8 cellular contexts compared by ENCODE assay signal in the genomic region with DNA sequence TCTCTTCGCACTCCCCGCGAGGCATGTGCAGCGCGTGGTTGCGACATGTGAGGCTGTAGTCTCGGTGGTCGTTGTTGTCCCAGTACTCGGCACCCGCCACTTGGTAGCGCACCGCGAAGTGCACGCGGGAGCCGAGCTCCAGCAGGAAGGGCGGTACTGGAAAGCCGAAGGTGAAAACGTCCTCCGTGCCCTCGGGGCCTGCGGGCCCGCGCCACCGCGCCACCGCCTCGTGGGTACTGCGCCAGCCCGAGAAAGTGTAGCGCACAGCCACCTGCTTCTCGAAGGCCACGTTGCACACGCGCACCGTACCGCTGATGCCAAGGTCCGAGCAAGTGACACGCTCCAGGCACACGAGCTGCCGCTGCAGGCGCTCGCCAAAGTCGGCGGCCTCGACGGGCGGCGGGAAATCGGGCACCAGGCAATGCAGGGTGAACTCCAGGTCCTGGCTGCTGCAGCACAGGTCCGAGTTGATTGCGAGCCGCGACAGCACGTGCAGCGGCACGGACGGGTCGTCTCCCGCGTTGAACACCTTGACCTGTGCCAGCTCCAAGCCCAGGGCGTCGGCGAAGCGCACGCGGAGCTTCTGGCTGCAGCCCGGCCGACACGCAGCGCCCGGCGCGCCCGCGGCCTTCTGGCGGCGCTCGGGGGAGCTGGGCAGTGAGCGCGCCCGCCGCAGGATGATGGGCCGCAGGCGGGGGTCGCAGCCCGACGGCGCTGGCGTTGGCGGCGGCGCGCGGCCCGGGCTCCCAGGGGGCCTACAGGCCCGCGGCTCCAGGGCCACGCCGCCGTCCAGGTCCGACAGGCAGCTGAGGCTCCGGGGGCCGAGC. TPM values are rescaled to one million over a fixed set of nuclear protein-coding genes. Genes with fewer than 3 reads are reported as not detected.
A peak's percentile ranks its signal among the peaks of the same experiment; 100 is the strongest.
DNase-seq lines count a peak whose midpoint lies in the region; ATAC-seq and TF ChIP-seq lines count a peak whose summit lies in the region.

No MANE protein-coding gene starts in this region.

- H3K27me3 Mint-ChIP-seq in Calu3 (ENCODE audit: unreplicated experiment) (no peaks in the 10 kb centered on the region), immature natural killer cell (ENCODE audit: low read depth in 3 of 3) (peaks cover 3 to 11% (median 7%) of the 10 kb centered on the region in 3 donors)
- H3K27me3 Mint-ChIP-seq in stimulated activated naive CD8-positive, alpha-beta T cell treated with anti-CD3 and anti-CD28 coated beads, Interleukin-15, amount 100 ng/mL, for 72 hours: no peaks in the 10 kb centered on the region

- BruUV-seq in Calu3 (replicated peaks; lab: Mats Ljungman, UMichigan): no TSS peak

- CTCF ChIA-PET in Calu3 (lab: Charles Lee): interaction anchor here (0.6 to 2.9 kb wide), 8 partner anchors 12 to 1247 kb away, joined by 3 to 16 read pairs (median 4); no protein-coding TSS in a partner anchor

- DNase-seq in Calu3 (no peak), immature natural killer cell (no peak), left lobe of liver (ENCODE audit: low spot score) (no peak), NCI-H1436 treated with DMSO at 0.1 percent for 48 hours (lab: John Stamatoyannopoulos, UW) (no peak), OCI-M1 (lab: John Stamatoyannopoulos, UW) (no peak)
- no peak for DNase-seq in stimulated activated naive CD8-positive, alpha-beta T cell treated with anti-CD3 and anti-CD28 coated beads, Interleukin-15, amount 100 ng/mL, for 72 hours

- H3K4me1 Mint-ChIP-seq in Calu3 (ENCODE audit: low read depth, unreplicated experiment) (peaks cover 34% of the 10 kb centered on the region), immature natural killer cell (peaks cover 35 to 74% of the 10 kb centered on the region in 2 donors)
- peaks cover 35% of the 10 kb centered on the region for H3K4me1 Mint-ChIP-seq in stimulated activated naive CD8-positive, alpha-beta T cell treated with anti-CD3 and anti-CD28 coated beads, Interleukin-15, amount 100 ng/mL, for 72 hours

- intact Hi-C loops in Calu3 (cut with micrococcal nuclease; ENCODE audit: unreplicated experiment): no loop called here

- H3K27ac Mint-ChIP-seq in Calu3 (ENCODE audit: unreplicated experiment) (peak overlapping the region; percentile 81), immature natural killer cell (peak overlapping the region in 4 of 6 donors; percentile 76 to 98 (median 79))
- H3K27ac Mint-ChIP-seq in stimulated activated naive CD8-positive, alpha-beta T cell treated with anti-CD3 and anti-CD28 coated beads, Interleukin-15, amount 100 ng/mL, for 72 hours: peak overlapping the region in 1 of 2 donors; percentile 21

- H3K36me3 Mint-ChIP-seq in Calu3 (ENCODE audit: insufficient read depth, unreplicated experiment) (peaks cover 42% of the 10 kb centered on the region), immature natural killer cell (peaks cover 3 to 9% (median 9%) of the 10 kb centered on the region in 3 donors)

- ATAC-seq in HG03139 (IDR thresholded peaks at IDR 0.05; ENCODE audit: unreplicated experiment): peak; percentile 23
- ATAC-seq in stimulated activated naive CD8-positive, alpha-beta T cell treated with anti-CD3 and anti-CD28 coated beads, Interleukin-15, amount 100 ng/mL, for 72 hours: no peak
- ATAC-seq in left lobe of liver: no peak

- H3K27ac ChIP-seq in angular gyrus (ENCODE audit: low read depth, low read length): peak overlapping the region; percentile 65

- TF ChIP-seq CTCF in Calu3 (IDR thresholded peaks at IDR 0.05; ENCODE audit: unreplicated experiment): no peak

- H3K9me3 Mint-ChIP-seq in Calu3 (ENCODE audit: low read depth, unreplicated experiment) (no peaks in the 10 kb centered on the region), immature natural killer cell (no peaks in the 10 kb centered on the region)
- no peaks in the 10 kb centered on the region for H3K9me3 Mint-ChIP-seq in stimulated activated naive CD8-positive, alpha-beta T cell treated with anti-CD3 and anti-CD28 coated beads, Interleukin-15, amount 100 ng/mL, for 72 hours

- H3K4me3 Mint-ChIP-seq in Calu3 (ENCODE audit: low read depth, unreplicated experiment) (peak overlapping the region; percentile 92), immature natural killer cell (peak overlapping the region; percentile 92 to 98 (median 95))
- peak overlapping the region; percentile 91 to 98 for H3K4me3 Mint-ChIP-seq in stimulated activated naive CD8-positive, alpha-beta T cell treated with anti-CD3 and anti-CD28 coated beads, Interleukin-15, amount 100 ng/mL, for 72 hours

RNA-seq across cellular contexts. Expression of a gene that starts 0.8 kb away (rescaled TPM):
- total RNA-seq in Calu3 (2022) (16.6 and 17.9 TPM in 2 replicates), left lobe of liver (0.78 TPM)
- polyA plus RNA-seq in immature natural killer cell: 1 to 10 TPM in 2 of 3 donors, under 1 TPM in 1; 0.92 to 2.8 (median 2.0) TPM

RNA-seq across cellular contexts. Expression of a gene that starts 0.9 kb away (rescaled TPM):
- total RNA-seq in Calu3 (2022) (32.3 and 34.4 TPM in 2 replicates), left lobe of liver (2.2 TPM)
- polyA plus RNA-seq in immature natural killer cell: 10 to 100 TPM in 2 of 3 donors, 1 to 10 TPM in 1; 8.4 to 26.8 (median 25.6) TPM

RNA-seq across cellular contexts. Expression of a gene that starts 5.8 kb away (rescaled TPM):
- total RNA-seq in Calu3 (2022): 56.0 and 58.1 TPM in 2 replicates
- 1 to 10 TPM; 1.3 to 2.3 (median 1.4) TPM for polyA plus RNA-seq in immature natural killer cell
- 0.35 TPM for total RNA-seq in left lobe of liver

RNA-seq across cellular contexts. Expression of a gene that starts 19.0 kb away (rescaled TPM):
- total RNA-seq in Calu3 (2022): 0.76 and 1.1 TPM in 2 replicates
- polyA plus RNA-seq in immature natural killer cell: not detected
- 0.38 TPM for total RNA-seq in left lobe of liver

Comparison
In these comparisons a context has a peak if more than half of its experiments do, and no peak if none do; other contexts are left out.
1. RNA of a gene that starts 0.9 kb away (total RNA-seq): 32.3 to 34.4 TPM in Calu3; 2.2 TPM in left lobe of liver (single experiment); every median in the first group is over 10 times any median in the second.
2. RNA of a gene that starts 5.8 kb away (total RNA-seq): 56.0 to 58.1 TPM in Calu3; 0.35 TPM in left lobe of liver (single experiment); every median in the first group is over 10 times any median in the second.
3. Peak in every context shown above with its lines, with median percentiles within 50 percentile points of each other: H3K4me3 Mint-ChIP-seq.